Comparison of ENCODE assay signal across 1 cellular context in the genomic region with DNA sequence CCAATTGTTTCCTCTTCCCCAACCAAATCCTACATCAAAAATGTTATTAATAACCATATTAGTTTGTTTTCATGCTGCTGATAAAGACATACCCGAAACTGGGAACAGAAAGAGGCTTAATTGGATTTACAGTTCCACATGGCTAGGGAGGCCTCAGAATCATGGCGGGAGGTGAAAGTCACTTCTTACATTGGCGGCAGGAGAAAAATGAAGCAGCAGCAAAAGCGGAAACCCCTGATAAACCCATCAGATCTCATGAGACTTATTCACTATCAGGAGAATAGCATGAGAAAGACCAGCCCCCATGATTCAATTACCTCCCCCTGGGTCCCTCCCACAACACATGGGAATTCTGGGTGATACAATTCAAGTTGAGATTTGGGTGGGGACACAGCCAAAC.
TF ChIP-seq lines count a peak whose summit lies in the region.

No MANE protein-coding gene starts in this region.

TF ChIP-seq in K562, 482 proteins besides CTCF, POLR2A, EP300 and RAD21:
- TF ChIP-seq ZBTB33 (CRISPR knock-in tag; IDR thresholded peaks at IDR 0.05): 0 out of 2 replicates have a peak, but pooled peaks have one; percentile 58
